34 cellular contexts compared by ENCODE assay signal in genomic region chr3:87026246-87026645, GRCh38. TPM values are rescaled to one million over a fixed set of nuclear protein-coding genes. Genes with fewer than 3 reads are reported as not detected.
"Had no signal": no experiment of that assay in that cellular context is flagged by ENCODE, and none has a peak within 500 bp of the region (broad histone marks: within the 10 kb centered on the region; RNA-seq: fewer than 3 reads in every experiment).

No MANE protein-coding gene starts in this region.

- H3K9me3 ChIP-seq: adrenal gland, body of pancreas, colonic mucosa, esophagus squamous epithelium, gastroesophageal sphincter had no signal

- H3K4me3 ChIP-seq: adrenal gland, body of pancreas, cardiac muscle cell, colonic mucosa, esophagus squamous epithelium, gastroesophageal sphincter had no signal

- H3K36me3 ChIP-seq: adrenal gland, cardiac muscle cell, colonic mucosa, esophagus squamous epithelium, gastroesophageal sphincter had no signal

- H3K27ac ChIP-seq: adrenal gland, body of pancreas, cardiac muscle cell, colonic mucosa, esophagus squamous epithelium, gastroesophageal sphincter had no signal

- H3K27me3 ChIP-seq: adrenal gland, body of pancreas, cardiac muscle cell, colonic mucosa, esophagus squamous epithelium, gastroesophageal sphincter had no signal

- H3K27ac Mint-ChIP-seq: activated CD4-positive, alpha-beta memory T cell treated with anti-CD3 and anti-CD28 coated beads for 36 hours; activated CD4-positive, alpha-beta T cell treated with anti-CD3 and anti-CD28 coated beads for 36 hours; activated CD4-positive, alpha-beta T cell treated with anti-CD3 and anti-CD28 coated beads, Interleukin-2, amount 10 ng/mL, durations not matched to agents 24 days and 14 days; activated CD8-positive, alpha-beta memory T cell treated with anti-CD3 and anti-CD28 coated beads, Interleukin-2, amount 10 ng/mL, durations not matched to agents 7 days and 5 days; activated CD8-positive, alpha-beta T cell treated with anti-CD3 and anti-CD28 coated beads, Interleukin-2, amount 10 ng/mL, durations not matched to agents 7 days and 5 days; activated naive CD4-positive, alpha-beta T cell treated with anti-CD3 and anti-CD28 coated beads for 36 hours; activated naive CD4-positive, alpha-beta T cell treated with anti-CD3 and anti-CD28 coated beads, Interleukin-2, amount 50 U/mL, for 24 hours; activated naive CD8-positive, alpha-beta T cell treated with anti-CD3 and anti-CD28 coated beads for 36 hours; activated naive CD8-positive, alpha-beta T cell treated with anti-CD3 and anti-CD28 coated beads, Interleukin-2, amount 50 U/mL, for 24 hours; activated T-helper 1 cell treated with anti-CD3 and anti-CD28 coated beads, Interleukin-12 subunit alpha, Interleukin-12 subunit beta, Interleukin-2, Interleukin-4 antibody, amounts not matched to agents 30 ng/mL and 10 ng/mL and 1 ng/mL, durations not matched to agents 14 hours and 24 hours and 36 hours; activated T-helper 2 cell treated with anti-CD3 and anti-CD28 coated beads, Interferon-gamma antibody, Interleukin-2, Interleukin-4, amounts not matched to agents 10 μg/mL and 5 μg/mL and 100 μg/mL, durations not matched to agents 14 hours and 24 hours and 36 hours had no signal

- H3K9me3 Mint-ChIP-seq: activated naive CD4-positive, alpha-beta T cell treated with anti-CD3 and anti-CD28 coated beads for 36 hours; activated T-helper 1 cell treated with anti-CD3 and anti-CD28 coated beads, Interleukin-12 subunit alpha, Interleukin-12 subunit beta, Interleukin-2, Interleukin-4 antibody, amounts not matched to agents 30 ng/mL and 10 ng/mL and 1 ng/mL, durations not matched to agents 14 hours and 24 hours and 36 hours; activated T-helper 2 cell treated with anti-CD3 and anti-CD28 coated beads, Interferon-gamma antibody, Interleukin-2, Interleukin-4, amounts not matched to agents 10 μg/mL and 5 μg/mL and 100 μg/mL, durations not matched to agents 14 hours and 24 hours and 36 hours had no signal

- H3K4me1 ChIP-seq: adrenal gland, body of pancreas, colonic mucosa, esophagus squamous epithelium, gastroesophageal sphincter had no signal

- H3K4me3 Mint-ChIP-seq: activated CD4-positive, alpha-beta memory T cell treated with anti-CD3 and anti-CD28 coated beads for 36 hours; activated CD4-positive, alpha-beta T cell treated with anti-CD3 and anti-CD28 coated beads for 36 hours; activated CD4-positive, alpha-beta T cell treated with anti-CD3 and anti-CD28 coated beads, Interleukin-2, amount 10 ng/mL, durations not matched to agents 24 days and 14 days; activated CD8-positive, alpha-beta memory T cell treated with anti-CD3 and anti-CD28 coated beads, Interleukin-2, amount 10 ng/mL, durations not matched to agents 7 days and 5 days; activated CD8-positive, alpha-beta T cell treated with anti-CD3 and anti-CD28 coated beads, Interleukin-2, amount 10 ng/mL, durations not matched to agents 7 days and 5 days; activated naive CD4-positive, alpha-beta T cell treated with anti-CD3 and anti-CD28 coated beads for 36 hours; activated naive CD4-positive, alpha-beta T cell treated with anti-CD3 and anti-CD28 coated beads, Interleukin-2, amount 50 U/mL, for 24 hours; activated naive CD8-positive, alpha-beta T cell treated with anti-CD3 and anti-CD28 coated beads for 36 hours; activated naive CD8-positive, alpha-beta T cell treated with anti-CD3 and anti-CD28 coated beads, Interleukin-2, amount 50 U/mL, for 24 hours; activated T-helper 1 cell treated with anti-CD3 and anti-CD28 coated beads, Interleukin-12 subunit alpha, Interleukin-12 subunit beta, Interleukin-2, Interleukin-4 antibody, amounts not matched to agents 30 ng/mL and 10 ng/mL and 1 ng/mL, durations not matched to agents 14 hours and 24 hours and 36 hours had no signal

- H3K4me1 Mint-ChIP-seq: activated CD4-positive, alpha-beta T cell treated with anti-CD3 and anti-CD28 coated beads for 36 hours; activated CD4-positive, alpha-beta T cell treated with anti-CD3 and anti-CD28 coated beads, Interleukin-2, amount 10 ng/mL, durations not matched to agents 24 days and 14 days; activated CD8-positive, alpha-beta memory T cell treated with anti-CD3 and anti-CD28 coated beads, Interleukin-2, amount 10 ng/mL, durations not matched to agents 7 days and 5 days; activated naive CD4-positive, alpha-beta T cell treated with anti-CD3 and anti-CD28 coated beads, Interleukin-2, amount 50 U/mL, for 24 hours; activated naive CD8-positive, alpha-beta T cell treated with anti-CD3 and anti-CD28 coated beads for 36 hours; activated naive CD8-positive, alpha-beta T cell treated with anti-CD3 and anti-CD28 coated beads, Interleukin-2, amount 50 U/mL, for 24 hours had no signal

- H3K27me3 Mint-ChIP-seq: activated CD4-positive, alpha-beta memory T cell treated with anti-CD3 and anti-CD28 coated beads for 36 hours; activated CD4-positive, alpha-beta T cell treated with anti-CD3 and anti-CD28 coated beads for 36 hours; activated CD4-positive, alpha-beta T cell treated with anti-CD3 and anti-CD28 coated beads, Interleukin-2, amount 10 ng/mL, durations not matched to agents 24 days and 14 days; activated CD8-positive, alpha-beta memory T cell treated with anti-CD3 and anti-CD28 coated beads, Interleukin-2, amount 10 ng/mL, durations not matched to agents 7 days and 5 days; activated naive CD4-positive, alpha-beta T cell treated with anti-CD3 and anti-CD28 coated beads, Interleukin-2, amount 50 U/mL, for 24 hours; activated naive CD8-positive, alpha-beta T cell treated with anti-CD3 and anti-CD28 coated beads for 36 hours had no signal

- DNase-seq: activated CD4-positive, alpha-beta memory T cell treated with anti-CD3 and anti-CD28 coated beads for 36 hours; activated CD4-positive, alpha-beta T cell treated with anti-CD3 and anti-CD28 coated beads for 36 hours; activated CD4-positive, alpha-beta T cell treated with anti-CD3 and anti-CD28 coated beads, Interleukin-2, amount 10 ng/mL, durations not matched to agents 24 days and 14 days; activated CD4-positive, CD25-positive, alpha-beta regulatory T cell; activated CD4-positive, CD25-positive, alpha-beta regulatory T cell treated with anti-CD3 and anti-CD28 coated beads, Interleukin-2, amount 50 U/mL, for 72 hours; activated CD8-positive, alpha-beta memory T cell treated with anti-CD3 and anti-CD28 coated beads, Interleukin-2, amount 10 ng/mL, durations not matched to agents 7 days and 5 days; activated CD8-positive, alpha-beta memory T cell treated with anti-CD3 and anti-CD28 coated beads, Interleukin-2, amount 50 U/mL, for 4 hours; activated CD8-positive, alpha-beta T cell treated with anti-CD3 and anti-CD28 coated beads, Interleukin-2, amount 10 ng/mL, durations not matched to agents 7 days and 5 days; activated effector memory CD4-positive, alpha-beta T cell treated with anti-CD3 and anti-CD28 coated beads, Interleukin-2, amount 50 U/mL, for 16 hours; activated naive CD4-positive, alpha-beta T cell treated with anti-CD3 and anti-CD28 coated beads for 36 hours; activated naive CD8-positive, alpha-beta T cell treated with anti-CD3 and anti-CD28 coated beads for 36 hours; activated naive CD8-positive, alpha-beta T cell treated with anti-CD3 and anti-CD28 coated beads, Interleukin-2, amount 50 U/mL, for 24 hours; activated T-cell treated with anti-CD3 and anti-CD28 coated beads, Interleukin-2, amount 50 U/mL, for 1 hour; activated T-cell treated with anti-CD3 and anti-CD28 coated beads, Interleukin-2, amount 50 U/mL, for 48 hours; adrenal gland; amygdala; aorta; body of pancreas; central memory CD4-positive, alpha-beta T cell; cerebellar nuclear complex; colonic mucosa; effector CD8-positive, alpha-beta T cell; esophagus squamous epithelium; foreskin melanocyte; head of caudate nucleus; T-helper 2 cell had no signal

- H3K36me3 Mint-ChIP-seq: activated CD4-positive, alpha-beta memory T cell treated with anti-CD3 and anti-CD28 coated beads for 36 hours; activated CD8-positive, alpha-beta memory T cell treated with anti-CD3 and anti-CD28 coated beads, Interleukin-2, amount 10 ng/mL, durations not matched to agents 7 days and 5 days; activated naive CD4-positive, alpha-beta T cell treated with anti-CD3 and anti-CD28 coated beads, Interleukin-2, amount 50 U/mL, for 24 hours; activated naive CD8-positive, alpha-beta T cell treated with anti-CD3 and anti-CD28 coated beads for 36 hours had no signal

- ATAC-seq: activated CD4-positive, alpha-beta T cell treated with anti-CD3 and anti-CD28 coated beads for 36 hours; activated CD8-positive, alpha-beta memory T cell treated with anti-CD3 and anti-CD28 coated beads, Interleukin-2, amount 10 ng/mL, durations not matched to agents 7 days and 5 days; activated CD8-positive, alpha-beta T cell treated with anti-CD3 and anti-CD28 coated beads, Interleukin-2, amount 10 ng/mL, durations not matched to agents 7 days and 5 days; activated naive CD8-positive, alpha-beta T cell treated with anti-CD3 and anti-CD28 coated beads, Interleukin-2, amount 50 U/mL, for 24 hours; body of pancreas; gastroesophageal sphincter had no signal

RNA-seq across cellular contexts. Expression of gene VGLL3, which starts 35.3 kb away (rescaled TPM):
- total RNA-seq: activated CD4-positive, alpha-beta memory T cell treated with anti-CD3 and anti-CD28 coated beads for 36 hours; activated CD4-positive, alpha-beta T cell treated with anti-CD3 and anti-CD28 coated beads for 36 hours; activated CD4-positive, alpha-beta T cell treated with anti-CD3 and anti-CD28 coated beads, Interleukin-2, amount 10 ng/mL, durations not matched to agents 24 days and 14 days; activated CD8-positive, alpha-beta memory T cell treated with anti-CD3 and anti-CD28 coated beads for 36 hours; activated CD8-positive, alpha-beta memory T cell treated with anti-CD3 and anti-CD28 coated beads, Interleukin-2, amount 10 ng/mL, durations not matched to agents 7 days and 5 days; activated CD8-positive, alpha-beta T cell treated with anti-CD3 and anti-CD28 coated beads, Interleukin-2, amount 10 ng/mL, durations not matched to agents 7 days and 5 days; activated naive CD4-positive, alpha-beta T cell treated with anti-CD3 and anti-CD28 coated beads for 36 hours; activated naive CD8-positive, alpha-beta T cell treated with anti-CD3 and anti-CD28 coated beads for 36 hours; activated T-helper 1 cell treated with anti-CD3 and anti-CD28 coated beads, Interleukin-12 subunit alpha, Interleukin-12 subunit beta, Interleukin-2, Interleukin-4 antibody, amounts not matched to agents 30 ng/mL and 10 ng/mL and 1 ng/mL, durations not matched to agents 14 hours and 24 hours and 36 hours; activated T-helper 2 cell treated with anti-CD3 and anti-CD28 coated beads, Interferon-gamma antibody, Interleukin-2, Interleukin-4, amounts not matched to agents 10 μg/mL and 5 μg/mL and 100 μg/mL, durations not matched to agents 14 hours and 24 hours and 36 hours; dermis microvascular lymphatic vessel endothelial cell; T-helper 1 cell treated with Interleukin-12 subunit alpha and Interleukin-12 subunit beta and Interleukin-4 antibody, amounts not matched to agents 30 ng/mL and 1 ng/mL, for 36 hours had no signal
